Comparison of ENCODE assay signal across 3 cellular contexts in the genomic region with DNA sequence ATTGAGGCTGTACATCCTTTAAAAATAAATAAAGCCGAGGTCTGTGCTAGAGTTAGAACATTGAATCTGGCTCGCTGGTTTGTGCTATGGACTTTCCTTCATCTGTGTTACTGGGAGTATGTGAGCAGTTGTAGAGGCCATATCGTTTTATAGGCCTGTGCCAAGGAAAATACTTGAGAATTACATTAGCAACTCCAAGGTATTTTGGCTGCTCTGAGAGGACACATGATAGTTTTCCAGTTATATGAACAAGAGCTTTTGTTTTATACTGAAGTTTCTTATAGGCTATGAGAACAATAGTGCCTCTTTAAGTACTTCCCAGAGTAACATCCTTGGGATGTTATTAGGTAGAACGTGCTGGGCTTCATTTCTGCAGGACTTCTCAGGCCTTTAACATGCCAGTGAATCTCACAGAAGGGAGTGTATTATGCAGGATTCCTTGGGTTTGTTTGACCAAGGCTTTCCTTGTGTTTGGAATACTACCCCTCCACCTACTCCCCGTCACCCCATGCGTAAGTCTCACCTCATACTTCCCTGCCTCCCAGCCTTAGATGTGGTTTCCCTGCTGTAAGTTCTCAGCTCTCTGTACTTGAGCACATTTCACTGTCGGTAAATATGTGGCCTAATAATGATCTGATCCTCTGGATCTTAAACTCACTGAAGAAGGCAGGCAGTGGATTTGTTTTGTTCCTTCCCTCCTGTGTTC.
TF ChIP-seq lines count a peak whose summit lies in the region.

No MANE protein-coding gene starts in this region.

TF ChIP-seq in SK-N-SH treated with all-trans-retinoic acid at 6 μM for 48 hours, 23 proteins besides CTCF, POLR2A, EP300 and RAD21:
- TF ChIP-seq, protein P1, sequence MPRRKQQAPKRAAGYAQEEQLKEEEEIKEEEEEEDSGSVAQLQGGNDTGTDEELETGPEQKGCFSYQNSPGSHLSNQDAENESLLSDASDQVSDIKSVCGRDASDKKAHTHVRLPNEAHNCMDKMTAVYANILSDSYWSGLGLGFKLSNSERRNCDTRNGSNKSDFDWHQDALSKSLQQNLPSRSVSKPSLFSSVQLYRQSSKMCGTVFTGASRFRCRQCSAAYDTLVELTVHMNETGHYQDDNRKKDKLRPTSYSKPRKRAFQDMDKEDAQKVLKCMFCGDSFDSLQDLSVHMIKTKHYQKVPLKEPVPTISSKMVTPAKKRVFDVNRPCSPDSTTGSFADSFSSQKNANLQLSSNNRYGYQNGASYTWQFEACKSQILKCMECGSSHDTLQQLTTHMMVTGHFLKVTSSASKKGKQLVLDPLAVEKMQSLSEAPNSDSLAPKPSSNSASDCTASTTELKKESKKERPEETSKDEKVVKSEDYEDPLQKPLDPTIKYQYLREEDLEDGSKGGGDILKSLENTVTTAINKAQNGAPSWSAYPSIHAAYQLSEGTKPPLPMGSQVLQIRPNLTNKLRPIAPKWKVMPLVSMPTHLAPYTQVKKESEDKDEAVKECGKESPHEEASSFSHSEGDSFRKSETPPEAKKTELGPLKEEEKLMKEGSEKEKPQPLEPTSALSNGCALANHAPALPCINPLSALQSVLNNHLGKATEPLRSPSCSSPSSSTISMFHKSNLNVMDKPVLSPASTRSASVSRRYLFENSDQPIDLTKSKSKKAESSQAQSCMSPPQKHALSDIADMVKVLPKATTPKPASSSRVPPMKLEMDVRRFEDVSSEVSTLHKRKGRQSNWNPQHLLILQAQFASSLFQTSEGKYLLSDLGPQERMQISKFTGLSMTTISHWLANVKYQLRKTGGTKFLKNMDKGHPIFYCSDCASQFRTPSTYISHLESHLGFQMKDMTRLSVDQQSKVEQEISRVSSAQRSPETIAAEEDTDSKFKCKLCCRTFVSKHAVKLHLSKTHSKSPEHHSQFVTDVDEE (CRISPR knock-in tag; IDR thresholded peaks at IDR 0.05), result no peak
- TF ChIP-seq, protein P2, sequence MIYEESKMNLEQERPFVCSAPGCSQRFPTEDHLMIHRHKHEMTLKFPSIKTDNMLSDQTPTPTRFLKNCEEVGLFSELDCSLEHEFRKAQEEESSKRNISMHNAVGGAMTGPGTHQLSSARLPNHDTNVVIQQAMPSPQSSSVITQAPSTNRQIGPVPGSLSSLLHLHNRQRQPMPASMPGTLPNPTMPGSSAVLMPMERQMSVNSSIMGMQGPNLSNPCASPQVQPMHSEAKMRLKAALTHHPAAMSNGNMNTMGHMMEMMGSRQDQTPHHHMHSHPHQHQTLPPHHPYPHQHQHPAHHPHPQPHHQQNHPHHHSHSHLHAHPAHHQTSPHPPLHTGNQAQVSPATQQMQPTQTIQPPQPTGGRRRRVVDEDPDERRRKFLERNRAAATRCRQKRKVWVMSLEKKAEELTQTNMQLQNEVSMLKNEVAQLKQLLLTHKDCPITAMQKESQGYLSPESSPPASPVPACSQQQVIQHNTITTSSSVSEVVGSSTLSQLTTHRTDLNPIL (CRISPR knock-in tag; IDR thresholded peaks at IDR 0.05; ENCODE audit: low read depth), result no peak

TF ChIP-seq in SK-N-SH, 30 proteins besides CTCF, POLR2A, EP300 and RAD21 (continues in another document):
- TF ChIP-seq MAX (IDR thresholded peaks at IDR 0.05; ENCODE audit: low read depth) (no peak), RCOR1 (IDR thresholded peaks at IDR 0.05; ENCODE audit: low read length) (no peak), MEF2A (IDR thresholded peaks at IDR 0.05; ENCODE audit: borderline replicate concordance, low read depth) (no peak), EZH2phosphoT487 (IDR thresholded peaks at IDR 0.05; ENCODE audit: borderline replicate concordance, low read depth) (no peak), YY1 (IDR thresholded peaks at IDR 0.05; ENCODE audit: low read depth) (no peak), SMC3 (IDR thresholded peaks at IDR 0.05; ENCODE audit: low read depth, low read length) (no peak), USF1 (IDR thresholded peaks at IDR 0.05; ENCODE audit: borderline replicate concordance, low read depth) (no peak), TEAD4 (IDR thresholded peaks at IDR 0.05; ENCODE audit: borderline replicate concordance, insufficient read depth) (no peak), TAF1 (IDR thresholded peaks at IDR 0.05; ENCODE audit: borderline replicate concordance, low read depth, low read length) (no peak), NFIC (IDR thresholded peaks at IDR 0.05; ENCODE audit: borderline replicate concordance) (no peak), CHD2 (IDR thresholded peaks at IDR 0.05; ENCODE audit: low read length, partially characterized antibody) (no peak)
- TF ChIP-seq, protein P3, sequence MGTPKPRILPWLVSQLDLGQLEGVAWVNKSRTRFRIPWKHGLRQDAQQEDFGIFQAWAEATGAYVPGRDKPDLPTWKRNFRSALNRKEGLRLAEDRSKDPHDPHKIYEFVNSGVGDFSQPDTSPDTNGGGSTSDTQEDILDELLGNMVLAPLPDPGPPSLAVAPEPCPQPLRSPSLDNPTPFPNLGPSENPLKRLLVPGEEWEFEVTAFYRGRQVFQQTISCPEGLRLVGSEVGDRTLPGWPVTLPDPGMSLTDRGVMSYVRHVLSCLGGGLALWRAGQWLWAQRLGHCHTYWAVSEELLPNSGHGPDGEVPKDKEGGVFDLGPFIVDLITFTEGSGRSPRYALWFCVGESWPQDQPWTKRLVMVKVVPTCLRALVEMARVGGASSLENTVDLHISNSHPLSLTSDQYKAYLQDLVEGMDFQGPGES (IDR thresholded peaks at IDR 0.05; ENCODE audit: low read depth, low read length), result no peak
- TF ChIP-seq, protein P4, sequence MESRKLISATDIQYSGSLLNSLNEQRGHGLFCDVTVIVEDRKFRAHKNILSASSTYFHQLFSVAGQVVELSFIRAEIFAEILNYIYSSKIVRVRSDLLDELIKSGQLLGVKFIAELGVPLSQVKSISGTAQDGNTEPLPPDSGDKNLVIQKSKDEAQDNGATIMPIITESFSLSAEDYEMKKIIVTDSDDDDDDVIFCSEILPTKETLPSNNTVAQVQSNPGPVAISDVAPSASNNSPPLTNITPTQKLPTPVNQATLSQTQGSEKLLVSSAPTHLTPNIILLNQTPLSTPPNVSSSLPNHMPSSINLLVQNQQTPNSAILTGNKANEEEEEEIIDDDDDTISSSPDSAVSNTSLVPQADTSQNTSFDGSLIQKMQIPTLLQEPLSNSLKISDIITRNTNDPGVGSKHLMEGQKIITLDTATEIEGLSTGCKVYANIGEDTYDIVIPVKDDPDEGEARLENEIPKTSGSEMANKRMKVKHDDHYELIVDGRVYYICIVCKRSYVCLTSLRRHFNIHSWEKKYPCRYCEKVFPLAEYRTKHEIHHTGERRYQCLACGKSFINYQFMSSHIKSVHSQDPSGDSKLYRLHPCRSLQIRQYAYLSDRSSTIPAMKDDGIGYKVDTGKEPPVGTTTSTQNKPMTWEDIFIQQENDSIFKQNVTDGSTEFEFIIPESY (IDR thresholded peaks at IDR 0.05; ENCODE audit: borderline replicate concordance, low read depth), result no peak
- TF ChIP-seq, protein P5, sequence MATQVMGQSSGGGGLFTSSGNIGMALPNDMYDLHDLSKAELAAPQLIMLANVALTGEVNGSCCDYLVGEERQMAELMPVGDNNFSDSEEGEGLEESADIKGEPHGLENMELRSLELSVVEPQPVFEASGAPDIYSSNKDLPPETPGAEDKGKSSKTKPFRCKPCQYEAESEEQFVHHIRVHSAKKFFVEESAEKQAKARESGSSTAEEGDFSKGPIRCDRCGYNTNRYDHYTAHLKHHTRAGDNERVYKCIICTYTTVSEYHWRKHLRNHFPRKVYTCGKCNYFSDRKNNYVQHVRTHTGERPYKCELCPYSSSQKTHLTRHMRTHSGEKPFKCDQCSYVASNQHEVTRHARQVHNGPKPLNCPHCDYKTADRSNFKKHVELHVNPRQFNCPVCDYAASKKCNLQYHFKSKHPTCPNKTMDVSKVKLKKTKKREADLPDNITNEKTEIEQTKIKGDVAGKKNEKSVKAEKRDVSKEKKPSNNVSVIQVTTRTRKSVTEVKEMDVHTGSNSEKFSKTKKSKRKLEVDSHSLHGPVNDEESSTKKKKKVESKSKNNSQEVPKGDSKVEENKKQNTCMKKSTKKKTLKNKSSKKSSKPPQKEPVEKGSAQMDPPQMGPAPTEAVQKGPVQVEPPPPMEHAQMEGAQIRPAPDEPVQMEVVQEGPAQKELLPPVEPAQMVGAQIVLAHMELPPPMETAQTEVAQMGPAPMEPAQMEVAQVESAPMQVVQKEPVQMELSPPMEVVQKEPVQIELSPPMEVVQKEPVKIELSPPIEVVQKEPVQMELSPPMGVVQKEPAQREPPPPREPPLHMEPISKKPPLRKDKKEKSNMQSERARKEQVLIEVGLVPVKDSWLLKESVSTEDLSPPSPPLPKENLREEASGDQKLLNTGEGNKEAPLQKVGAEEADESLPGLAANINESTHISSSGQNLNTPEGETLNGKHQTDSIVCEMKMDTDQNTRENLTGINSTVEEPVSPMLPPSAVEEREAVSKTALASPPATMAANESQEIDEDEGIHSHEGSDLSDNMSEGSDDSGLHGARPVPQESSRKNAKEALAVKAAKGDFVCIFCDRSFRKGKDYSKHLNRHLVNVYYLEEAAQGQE (IDR thresholded peaks at IDR 0.05; ENCODE audit: low read depth, low read length), result no peak

TF ChIP-seq in GM12891, 5 proteins besides CTCF, POLR2A, EP300 and RAD21:
- no peak for TF ChIP-seq PAX5 (IDR thresholded peaks at IDR 0.05; ENCODE audit: insufficient read depth, low read length, severe bottlenecking)
- TF ChIP-seq TAF1 (IDR thresholded peaks at IDR 0.05; ENCODE audit: low read depth, low read length), result no peak
- TF ChIP-seq POU2F2 (IDR thresholded peaks at IDR 0.05; ENCODE audit: low read depth, low read length), result no peak
